Comparison of ENCODE assay signal across 8 cellular contexts in the genomic region with DNA sequence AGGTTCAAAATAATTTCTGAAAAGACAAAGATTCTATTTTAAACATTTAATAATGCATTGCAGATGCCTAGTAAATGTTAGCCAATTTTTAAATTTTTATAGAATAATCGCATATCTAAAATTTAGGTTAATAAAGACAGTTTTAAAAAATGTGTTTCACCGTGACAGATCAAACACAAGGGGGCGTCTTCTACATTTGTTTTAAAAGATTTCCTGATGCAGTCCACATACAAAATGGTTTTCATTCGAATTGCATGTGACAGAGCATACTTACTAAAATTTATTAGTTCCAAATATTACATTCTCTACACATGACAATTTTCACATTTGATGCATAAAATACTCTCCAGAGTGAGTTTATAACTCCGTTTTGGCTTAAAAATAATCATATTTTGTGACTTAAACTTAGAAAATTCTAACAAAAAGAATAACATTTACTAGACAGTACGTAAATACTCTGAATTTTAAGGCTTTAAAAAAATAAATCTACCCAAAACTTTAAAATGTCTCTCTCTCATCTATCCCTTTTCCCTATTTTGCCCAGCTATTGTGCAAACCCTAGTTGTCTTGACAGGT.
A peak's percentile ranks its signal among the peaks of the same experiment; 100 is the strongest.
DNase-seq lines count a peak whose midpoint lies in the region; ATAC-seq, FAIRE-seq and TF ChIP-seq lines count a peak whose summit lies in the region.

No MANE protein-coding gene starts in this region.

- intact Hi-C loops in ascending aorta (cut with DNase I) (loop anchor here (2.0 to 5.0 kb wide), 2 partner anchors 73 to 933 kb away; no protein-coding TSS in a partner anchor), HepG2 (cut with micrococcal nuclease; ENCODE audit: unreplicated experiment) (loop anchor here (2.0 kb wide), 1 partner anchor 931 kb away; no protein-coding TSS in a partner anchor)

- no peaks in the 10 kb centered on the region for H3K36me3 ChIP-seq in BE2C
- no peaks in the 10 kb centered on the region for H3K36me3 ChIP-seq in ascending aorta
- H3K36me3 ChIP-seq in HepG2 (replicated peaks in 1 of 2; ENCODE audit: control insufficient read depth in 1 of 2, insufficient read depth in 2 of 2, low read length in 2 of 2), result no peaks in the 10 kb centered on the region

- H3K9me3 ChIP-seq in BE2C (no peaks in the 10 kb centered on the region), ascending aorta (no peaks in the 10 kb centered on the region), HepG2 (ENCODE audit: low read length) (peaks cover 6% of the 10 kb centered on the region; the same call in 1 of the 2 replicates)

- BruUV-seq in HepG2 (replicated peaks; lab: Mats Ljungman, UMichigan), result no TSS peak

- TF ChIP-seq RAD21 in HepG2 (CRISPR knock-in tag; IDR thresholded peaks at IDR 0.05), result no peak

- no peak overlapping the region for H3K9ac ChIP-seq in HepG2 (ENCODE audit: insufficient read depth, low read depth, low read length)

- no peak overlapping the region for H3K4me2 ChIP-seq in HepG2 (ENCODE audit: low read depth, low read length)

- H3K4me3 ChIP-seq in BE2C (ENCODE audit: low read depth, low read length) (no peak overlapping the region), LNCaP clone FGC (ENCODE audit: low read depth, low read length) (no peak overlapping the region), ascending aorta (no peak overlapping the region), HepG2 (replicated peaks in 1 of 3; ENCODE audit: insufficient read depth in 1 of 3, low read depth in 2 of 3, low read length in 3 of 3) (no peak overlapping the region)

- DNase-seq in BE2C, result peak; percentile 15
- DNase-seq in LNCaP clone FGC (ENCODE audit: low read depth), result peak; percentile 14
- no peak for DNase-seq in ascending aorta (ENCODE audit: low spot score in 2 of 2)
- DNase-seq in HepG2 (ENCODE audit: low spot score), result no peak
- DNase-seq in activated T-cell treated with anti-CD3 and anti-CD28 coated beads, Interleukin-2, amount 50 U/mL, for 1 hour, result no peak
- no peak for DNase-seq in activated CD4-positive, alpha-beta T cell treated with anti-CD3 and anti-CD28 coated beads for 48 hours

- no peak for FAIRE-seq in HepG2 (lab: Jason Lieb, UNC)

- TF ChIP-seq POLR2A in HepG2 (IDR thresholded peaks at IDR 0.05; ENCODE audit: insufficient read depth in 1 of 2, low read depth in 2 of 2, low read length in 2 of 2), result no peak

- H3K79me2 ChIP-seq in HepG2 (ENCODE audit: insufficient read depth, low read length), result no peaks in the 10 kb centered on the region

- TF ChIP-seq EP300 in HepG2 (IDR thresholded peaks at IDR 0.05; ENCODE audit: low read depth in 2 of 2, low read length in 2 of 2) (no peak), HepG2 (CRISPR knock-in tag; IDR thresholded peaks at IDR 0.05; ENCODE audit: borderline replicate concordance) (no peak)

- TF ChIP-seq CTCF in BE2C (IDR thresholded peaks at IDR 0.05; ENCODE audit: low read depth, low read length) (peak; percentile 60), LNCaP clone FGC (IDR thresholded peaks at IDR 0.05; ENCODE audit: control insufficient read depth, extremely low read depth, insufficient read depth) (peak; percentile 42; the same call in 1 of the 2 replicates), ascending aorta (IDR thresholded peaks at IDR 0.05) (peak; percentile 31 to 70 (median 70)), HepG2 (CRISPR knock-in tag; IDR thresholded peaks at IDR 0.05) (0 out of 2 replicates have a peak, but pooled peaks have one; percentile 7)

- no peak for ATAC-seq in HepG2
- no peak for ATAC-seq in GM21367 (IDR thresholded peaks at IDR 0.05; ENCODE audit: unreplicated experiment)
- no peak for ATAC-seq in GM18868 (IDR thresholded peaks at IDR 0.05; ENCODE audit: unreplicated experiment)

- H3K27ac ChIP-seq in ascending aorta (no peak overlapping the region), HepG2 (ENCODE audit: extremely low read length, insufficient read depth, low read length) (no peak overlapping the region)

- no peak overlapping the region for H2AFZ ChIP-seq in HepG2 (ENCODE audit: low read length)

- in situ Hi-C loops in HepG2 (cut with HindIII; ENCODE audit: extremely low pct_ligation_motif_present, low pct_unique_long_range_greater_than_20kb), result no loop called here

- 4% methylated on average over 6 of the region's 6 CpGs for WGBS in HepG2 (ENCODE audit: low lambda C conversion rate)

- H3K4me1 ChIP-seq in BE2C (no peaks in the 10 kb centered on the region; the same call in 1 of the 2 replicates), ascending aorta (no peaks in the 10 kb centered on the region), HepG2 (ENCODE audit: insufficient read depth, low read length) (no peaks in the 10 kb centered on the region)

- no peaks in the 10 kb centered on the region for H4K20me1 ChIP-seq in HepG2 (ENCODE audit: insufficient read depth, low read length)

- POLR2A ChIA-PET in HepG2 (lab: Yijun Ruan, JAX), result no interaction called here

- H3K27me3 ChIP-seq in BE2C (no peaks in the 10 kb centered on the region), ascending aorta (no peaks in the 10 kb centered on the region), HepG2 (ENCODE audit: control insufficient read depth in 1 of 2, insufficient read depth in 2 of 2, low read length in 2 of 2) (no peaks in the 10 kb centered on the region)

- CTCF ChIA-PET in HepG2 (lab: Yijun Ruan, JAX; ENCODE audit: low intra/inter-chr PET ratio, low total read pairs), result interaction anchor here (1.5 kb wide), 1 partner anchor 1975 kb away, joined by 3 read pairs; no protein-coding TSS in a partner anchor

TF ChIP-seq in HepG2, 621 proteins besides CTCF, POLR2A, EP300 and RAD21:
- TF ChIP-seq ZNF660 (CRISPR knock-in tag; IDR thresholded peaks at IDR 0.05; ENCODE audit: borderline replicate concordance, low read depth), result no peak
- no peak for TF ChIP-seq FOXM1 (CRISPR knock-in tag; IDR thresholded peaks at IDR 0.05)
- TF ChIP-seq, protein P1, sequence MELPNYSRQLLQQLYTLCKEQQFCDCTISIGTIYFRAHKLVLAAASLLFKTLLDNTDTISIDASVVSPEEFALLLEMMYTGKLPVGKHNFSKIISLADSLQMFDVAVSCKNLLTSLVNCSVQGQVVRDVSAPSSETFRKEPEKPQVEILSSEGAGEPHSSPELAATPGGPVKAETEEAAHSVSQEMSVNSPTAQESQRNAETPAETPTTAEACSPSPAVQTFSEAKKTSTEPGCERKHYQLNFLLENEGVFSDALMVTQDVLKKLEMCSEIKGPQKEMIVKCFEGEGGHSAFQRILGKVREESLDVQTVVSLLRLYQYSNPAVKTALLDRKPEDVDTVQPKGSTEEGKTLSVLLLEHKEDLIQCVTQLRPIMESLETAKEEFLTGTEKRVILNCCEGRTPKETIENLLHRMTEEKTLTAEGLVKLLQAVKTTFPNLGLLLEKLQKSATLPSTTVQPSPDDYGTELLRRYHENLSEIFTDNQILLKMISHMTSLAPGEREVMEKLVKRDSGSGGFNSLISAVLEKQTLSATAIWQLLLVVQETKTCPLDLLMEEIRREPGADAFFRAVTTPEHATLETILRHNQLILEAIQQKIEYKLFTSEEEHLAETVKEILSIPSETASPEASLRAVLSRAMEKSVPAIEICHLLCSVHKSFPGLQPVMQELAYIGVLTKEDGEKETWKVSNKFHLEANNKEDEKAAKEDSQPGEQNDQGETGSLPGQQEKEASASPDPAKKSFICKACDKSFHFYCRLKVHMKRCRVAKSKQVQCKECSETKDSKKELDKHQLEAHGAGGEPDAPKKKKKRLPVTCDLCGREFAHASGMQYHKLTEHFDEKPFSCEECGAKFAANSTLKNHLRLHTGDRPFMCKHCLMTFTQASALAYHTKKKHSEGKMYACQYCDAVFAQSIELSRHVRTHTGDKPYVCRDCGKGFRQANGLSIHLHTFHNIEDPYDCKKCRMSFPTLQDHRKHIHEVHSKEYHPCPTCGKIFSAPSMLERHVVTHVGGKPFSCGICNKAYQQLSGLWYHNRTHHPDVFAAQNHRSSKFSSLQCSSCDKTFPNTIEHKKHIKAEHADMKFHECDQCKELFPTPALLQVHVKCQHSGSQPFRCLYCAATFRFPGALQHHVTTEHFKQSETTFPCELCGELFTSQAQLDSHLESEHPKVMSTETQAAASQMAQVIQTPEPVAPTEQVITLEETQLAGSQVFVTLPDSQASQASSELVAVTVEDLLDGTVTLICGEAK (IDR thresholded peaks at IDR 0.05), result no peak
- TF ChIP-seq, protein P1 (CRISPR knock-in tag; IDR thresholded peaks at IDR 0.05), result no peak
- TF ChIP-seq FOXC1 (CRISPR knock-in tag; IDR thresholded peaks at IDR 0.05; ENCODE audit: borderline replicate concordance), result no peak
- no peak for TF ChIP-seq ZNF20 (CRISPR knock-in tag; IDR thresholded peaks at IDR 0.05)
- TF ChIP-seq PHF5A (CRISPR knock-in tag; IDR thresholded peaks at IDR 0.05; ENCODE audit: low read depth, unreplicated experiment), result no peak
- TF ChIP-seq ZNF724P (CRISPR knock-in tag; IDR thresholded peaks at IDR 0.05; ENCODE audit: borderline replicate concordance), result no peak

Comparison
In these comparisons a context has a peak if more than half of its experiments do, and no peak if none do; other contexts are left out.
1. DNase-seq: peak in BE2C (single experiment) and LNCaP clone FGC (single experiment); none in ascending aorta (0 of 2), HepG2 (single experiment), activated T-cell treated with anti-CD3 and anti-CD28 coated beads, Interleukin-2, amount 50 U/mL, for 1 hour (single experiment) and activated CD4-positive, alpha-beta T cell treated with anti-CD3 and anti-CD28 coated beads for 48 hours (single experiment).
2. CTCF ChIP-seq: peak in every context shown above with its lines; median percentile 70 in ascending aorta; 60 in BE2C; 42 in LNCaP clone FGC; 7 in HepG2.